In genomic region chr5:167296056-167296455, GRCh38 we compare ENCODE assay signal across 22 cellular contexts.
DNase-seq lines count a peak whose midpoint lies in the region; ATAC-seq and TF ChIP-seq lines count a peak whose summit lies in the region.
"Had no signal": no experiment of that assay in that cellular context is flagged by ENCODE, and none has a peak within 500 bp of the region (broad histone marks: within the 10 kb centered on the region; RNA-seq: fewer than 3 reads in every experiment).

No MANE protein-coding gene starts in this region.

- peaks cover 32% of the 10 kb centered on the region for H3K4me1 ChIP-seq in HUES6 (ENCODE audit: control insufficient read depth, insufficient read depth, low read length)
- peaks cover 5% of the 10 kb centered on the region for H3K4me1 ChIP-seq in mesenchymal stem cell (ENCODE audit: control insufficient read depth, insufficient read depth, low read depth, low read length)
- no peaks in the 10 kb centered on the region for H3K4me1 ChIP-seq in Karpas-422 (ENCODE audit: low read length)

- no peak overlapping the region for H3K18ac ChIP-seq in mesenchymal stem cell (ENCODE audit: low read depth in 1 of 2, low read length in 2 of 2)

- no peak overlapping the region for H2AFZ ChIP-seq in mesenchymal stem cell (ENCODE audit: low read depth, low read length)
- H2AFZ ChIP-seq in Karpas-422 (ENCODE audit: low read length) = no peak overlapping the region

- H2AK5ac ChIP-seq in mesenchymal stem cell (ENCODE audit: low read length, severe bottlenecking) = no peak overlapping the region

- H3K27ac ChIP-seq in HUES6 (ENCODE audit: low read depth, low read length) = peak overlapping the region; percentile 95
- no peak overlapping the region for H3K27ac ChIP-seq in mesenchymal stem cell (ENCODE audit: low read length, poor library complexity, severe bottlenecking)
- H3K27ac ChIP-seq in Karpas-422 (ENCODE audit: low read length) = no peak overlapping the region
- H3K27ac ChIP-seq: ascending aorta, esophagus muscularis mucosa, psoas muscle had no signal

- ATAC-seq in HG02571 (IDR thresholded peaks at IDR 0.05; ENCODE audit: unreplicated experiment) = no peak
- ATAC-seq: gastroesophageal sphincter; psoas muscle; stimulated activated effector memory CD8-positive, alpha-beta T cell treated with anti-CD3 and anti-CD28 coated beads, Interleukin-12 subunit alpha, Interleukin-12 subunit beta, amount 100 ng/mL, for 72 hours had no signal

- peaks cover 21% of the 10 kb centered on the region; the same call in 1 of the 2 replicates for H3K36me3 ChIP-seq in HUES6 (ENCODE audit: control insufficient read depth, insufficient read depth, low read length)
- no peaks in the 10 kb centered on the region for H3K36me3 ChIP-seq in mesenchymal stem cell (ENCODE audit: control insufficient read depth in 1 of 2, insufficient read depth in 2 of 2, low read depth in 1 of 2, low read length in 2 of 2)
- H3K36me3 ChIP-seq in Karpas-422 (ENCODE audit: insufficient read depth, low read length) = no peaks in the 10 kb centered on the region; the same call in 1 of the 2 replicates
- H3K36me3 ChIP-seq: ascending aorta, BE2C, esophagus muscularis mucosa, gastroesophageal sphincter had no signal

- H2BK15ac ChIP-seq in mesenchymal stem cell (ENCODE audit: low read depth, poor library complexity, severe bottlenecking) = no peak overlapping the region

- H3K9me2 ChIP-seq in Karpas-422 (replicated peaks; ENCODE audit: insufficient read depth, low read length) = no peaks in the 10 kb centered on the region

- no peaks in the 10 kb centered on the region for H3K27me3 ChIP-seq in HUES6 (ENCODE audit: control insufficient read depth, insufficient read depth, low read length)
- H3K27me3 ChIP-seq in mesenchymal stem cell (ENCODE audit: control insufficient read depth in 1 of 2, insufficient read depth in 1 of 2, low read length in 2 of 2) = peaks cover 0 to 14% of the 10 kb centered on the region in 2 experiments
- no peaks in the 10 kb centered on the region for H3K27me3 ChIP-seq in Karpas-422 (ENCODE audit: low read length)
- H3K27me3 ChIP-seq: ascending aorta, BE2C, esophagus muscularis mucosa, gastroesophageal sphincter had no signal

- DNase-seq in A172 (ENCODE audit: low spot score) (peak; percentile 64), astrocyte of the spinal cord (ENCODE audit: low read depth, low spot score) (peak; percentile 28), mesenchymal stem cell (peak; percentile 41), Karpas-422 (no peak), GF-D8 (lab: John Stamatoyannopoulos, UW) (no peak), cerebellar nuclear complex (lab: John Stamatoyannopoulos, UW) (no peak)
- DNase-seq: activated CD4-positive, alpha-beta T cell treated with anti-CD3 and anti-CD28 coated beads for 48 hours; activated CD8-positive, alpha-beta memory T cell treated with anti-CD3 and anti-CD28 coated beads, Interleukin-2, amount 50 U/mL, for 4 hours; effector CD8-positive, alpha-beta T cell; GOT3; MV-4-11; NCI-H1694 treated with DMSO at 0.1 percent for 48 hours; psoas muscle; Right ventricle myocardium superior; stimulated activated CD4-positive, alpha-beta T cell treated with anti-CD3 and anti-CD28 coated beads, Interleukin-2, amount 100 ng/mL, for 24 hours had no signal

- no peak overlapping the region for H4K8ac ChIP-seq in mesenchymal stem cell (ENCODE audit: low read length)

- no peak overlapping the region for H3K23ac ChIP-seq in mesenchymal stem cell (ENCODE audit: low read length in 2 of 2)

- H3K9ac ChIP-seq in HUES6 (ENCODE audit: low read length) (peak overlapping the region; percentile 86), mesenchymal stem cell (ENCODE audit: low read length) (no peak overlapping the region), Karpas-422 (ENCODE audit: low read length) (no peak overlapping the region)

- H2BK5ac ChIP-seq in mesenchymal stem cell (ENCODE audit: low read depth, low read length, poor library complexity, severe bottlenecking) = no peak overlapping the region

- no peak overlapping the region for H3K4ac ChIP-seq in mesenchymal stem cell (ENCODE audit: low read depth in 1 of 2, low read length in 2 of 2)

- no peak overlapping the region for H4K91ac ChIP-seq in mesenchymal stem cell (ENCODE audit: low read length)

- no peak overlapping the region for H3K14ac ChIP-seq in mesenchymal stem cell (ENCODE audit: low read length in 2 of 2)

- H3K79me2 ChIP-seq in Karpas-422 (ENCODE audit: low read length) = no peaks in the 10 kb centered on the region

- H3K9me3 ChIP-seq in HUES6 (ENCODE audit: control insufficient read depth, insufficient read depth, low read depth, low read length) (peaks cover 13% of the 10 kb centered on the region), mesenchymal stem cell (ENCODE audit: control insufficient read depth, low read length) (no peaks in the 10 kb centered on the region), Karpas-422 (ENCODE audit: low read length) (no peaks in the 10 kb centered on the region)
- H3K9me3 ChIP-seq: ascending aorta, BE2C, esophagus muscularis mucosa, gastroesophageal sphincter, psoas muscle had no signal

- no peak overlapping the region for H3K4me2 ChIP-seq in mesenchymal stem cell (ENCODE audit: low read length, poor library complexity, severe bottlenecking)
- H3K4me2 ChIP-seq in Karpas-422 (ENCODE audit: low read depth, low read length, poor library complexity, severe bottlenecking) = no peak overlapping the region

- no peaks in the 10 kb centered on the region for H3K79me1 ChIP-seq in mesenchymal stem cell (replicated peaks; ENCODE audit: low read length, poor library complexity, severe bottlenecking)

- H4K20me1 ChIP-seq in Karpas-422 (ENCODE audit: insufficient read depth, low read depth, low read length) = no peaks in the 10 kb centered on the region

- no peak for TF ChIP-seq CTCF in astrocyte of the spinal cord (IDR thresholded peaks at IDR 0.05; ENCODE audit: low read depth, low read length)

- H2BK12ac ChIP-seq in mesenchymal stem cell (ENCODE audit: low read length in 2 of 2) = no peak overlapping the region

- no peak overlapping the region for H3K4me3 ChIP-seq in HUES6 (ENCODE audit: low read depth, low read length)
- no peak overlapping the region for H3K4me3 ChIP-seq in astrocyte of the spinal cord (ENCODE audit: low read depth, low read length)
- H3K4me3 ChIP-seq in mesenchymal stem cell (ENCODE audit: insufficient read depth in 1 of 2, low read depth in 1 of 2, low read length in 2 of 2) = no peak overlapping the region
- no peak overlapping the region for H3K4me3 ChIP-seq in Karpas-422 (ENCODE audit: low read length)
- H3K4me3 ChIP-seq: ascending aorta, esophagus muscularis mucosa, gastroesophageal sphincter, psoas muscle had no signal

- 27% methylated on average over 5 of the region's 5 CpGs for WGBS in mesenchymal stem cell

- in situ Hi-C loops in astrocyte of the spinal cord (cut with HindIII; ENCODE audit: low sequenced_read_pairs) = no loop called here

- peak overlapping the region; percentile 73 for H2BK120ac ChIP-seq in mesenchymal stem cell (ENCODE audit: low read depth, low read length)

Comparison
In these comparisons a context has a peak if more than half of its experiments do, and no peak if none do; other contexts are left out.
1. DNase-seq: peak in A172 (single experiment), astrocyte of the spinal cord (single experiment) and mesenchymal stem cell (single experiment); none in Karpas-422 (single experiment), GF-D8 (single experiment) and cerebellar nuclear complex (0 of 2).